Comparison of ENCODE assay signal across 12 cellular contexts in genomic region chr11:1834132-1834610, GRCh38. TPM values are rescaled to one million over a fixed set of nuclear protein-coding genes. Genes with fewer than 3 reads are reported as not detected.
DNase-seq lines count a peak whose midpoint lies in the region; ATAC-seq, FAIRE-seq and TF ChIP-seq lines count a peak whose summit lies in the region.
"Had no signal": no experiment of that assay in that cellular context is flagged by ENCODE, and none has a peak within 500 bp of the region (broad histone marks: within the 10 kb centered on the region; RNA-seq: fewer than 3 reads in every experiment).

No MANE protein-coding gene starts in this region.

- H3K9me3 ChIP-seq in A549 (no peaks in the 10 kb centered on the region), RWPE2 (ENCODE audit: severe bottlenecking) (no peaks in the 10 kb centered on the region), mesenchymal stem cell (ENCODE audit: control insufficient read depth, low read length) (no peaks in the 10 kb centered on the region)

- H3K18ac ChIP-seq in mesenchymal stem cell (ENCODE audit: low read depth in 1 of 2, low read length in 2 of 2): peak overlapping the region in 1 of 2 experiments; percentile 64

- H3K4me2 ChIP-seq in A549 (peak overlapping the region; percentile 49), mesenchymal stem cell (ENCODE audit: low read length, poor library complexity, severe bottlenecking) (no peak overlapping the region)

- no peaks in the 10 kb centered on the region for H3K36me3 ChIP-seq in RWPE2 (ENCODE audit: low read depth)
- no peaks in the 10 kb centered on the region for H3K36me3 ChIP-seq in mesenchymal stem cell (ENCODE audit: control insufficient read depth in 1 of 2, insufficient read depth in 2 of 2, low read depth in 1 of 2, low read length in 2 of 2)

- no peak overlapping the region for H3K23ac ChIP-seq in mesenchymal stem cell (ENCODE audit: low read length in 2 of 2)

- POLR2A ChIA-PET in A549 (lab: Yijun Ruan, JAX): interaction anchor here (0.9 to 3.2 kb wide), 3 partner anchors 70 to 140 kb away, joined by 3 to 39 read pairs (median 3); partner anchors contain the start of gene CTSD

- peak overlapping the region; percentile 58 to 89; a peak in 5 of 6 replicates for H3K27ac ChIP-seq in A549
- H3K27ac ChIP-seq in RWPE2 (ENCODE audit: poor library complexity, severe bottlenecking): peak overlapping the region; percentile 96
- no peak overlapping the region for H3K27ac ChIP-seq in mesenchymal stem cell (ENCODE audit: low read length, poor library complexity, severe bottlenecking)

- H3K4me1 ChIP-seq in A549 (peaks cover 51% of the 10 kb centered on the region), RWPE2 (ENCODE audit: insufficient read depth, poor library complexity, severe bottlenecking) (peaks cover 44% of the 10 kb centered on the region), mesenchymal stem cell (ENCODE audit: control insufficient read depth, insufficient read depth, low read depth, low read length) (peaks cover 63% of the 10 kb centered on the region)

- no peak for TF ChIP-seq CTCF in A549 (IDR thresholded peaks at IDR 0.05)
- no peak for TF ChIP-seq CTCF in RWPE2 (IDR thresholded peaks at IDR 0.05; ENCODE audit: poor library complexity, severe bottlenecking)

- CTCF ChIA-PET in A549 (lab: Yijun Ruan, JAX): interaction anchor here (0.7 to 13.7 kb wide), 31 partner anchors 14 to 358 kb away, joined by 3 to 605 read pairs (median 16); partner anchors contain the start of genes KRTAP5-6 and LSP1

- no peaks in the 10 kb centered on the region for H3K27me3 ChIP-seq in RWPE2 (ENCODE audit: insufficient read depth, poor library complexity, severe bottlenecking)
- peaks cover 0 to 33% of the 10 kb centered on the region in 2 experiments for H3K27me3 ChIP-seq in mesenchymal stem cell (ENCODE audit: control insufficient read depth in 1 of 2, insufficient read depth in 1 of 2, low read length in 2 of 2)

- no peak overlapping the region for H2BK5ac ChIP-seq in mesenchymal stem cell (ENCODE audit: low read depth, low read length, poor library complexity, severe bottlenecking)

- peak overlapping the region; percentile 38 for H2AK5ac ChIP-seq in mesenchymal stem cell (ENCODE audit: low read length, severe bottlenecking)

- no peak overlapping the region for H2BK120ac ChIP-seq in mesenchymal stem cell (ENCODE audit: low read depth, low read length)

- H2BK15ac ChIP-seq in mesenchymal stem cell (ENCODE audit: low read depth, poor library complexity, severe bottlenecking): no peak overlapping the region

- no peak overlapping the region for H4K91ac ChIP-seq in mesenchymal stem cell (ENCODE audit: low read length)

- no peak overlapping the region for H3K4ac ChIP-seq in mesenchymal stem cell (ENCODE audit: low read depth in 1 of 2, low read length in 2 of 2)

- peak overlapping the region in 1 of 2 experiments; percentile 31 for H3K14ac ChIP-seq in mesenchymal stem cell (ENCODE audit: low read length in 2 of 2)

- H3K4me3 ChIP-seq in A549 (no peak overlapping the region), RWPE2 (ENCODE audit: severe bottlenecking) (no peak overlapping the region), mesenchymal stem cell (ENCODE audit: insufficient read depth in 1 of 2, low read depth in 1 of 2, low read length in 2 of 2) (no peak overlapping the region)
- H3K4me3 ChIP-seq: K562 had no signal

- no peak for TF ChIP-seq POLR2A in A549 (IDR thresholded peaks at IDR 0.05; ENCODE audit: low read length)

- no peak for FAIRE-seq in A549 (lab: Jason Lieb, UNC)
- FAIRE-seq: K562 had no signal

- peak overlapping the region in 1 of 2 experiments; percentile 73 for H2BK12ac ChIP-seq in mesenchymal stem cell (ENCODE audit: low read length in 2 of 2)

- no peak overlapping the region for H2AFZ ChIP-seq in mesenchymal stem cell (ENCODE audit: low read depth, low read length)

- no peak for TF ChIP-seq EP300 in A549 (IDR thresholded peaks at IDR 0.05)

- no peak overlapping the region for H3K9ac ChIP-seq in mesenchymal stem cell (ENCODE audit: low read length)

- no peak for DNase-seq in A549 (ENCODE audit: low read depth in 1 of 2, low spot score in 1 of 2)
- DNase-seq in RWPE2 (ENCODE audit: low spot score): peak; percentile 98
- DNase-seq in mesenchymal stem cell: no peak
- DNase-seq in medulla oblongata (ENCODE audit: extremely low spot score): no peak
- DNase-seq: amygdala; effector memory CD8-positive, alpha-beta T cell; hypothalamus; NCI-H2081; substantia nigra had no signal

- peak overlapping the region; percentile 9 for H4K8ac ChIP-seq in mesenchymal stem cell (ENCODE audit: low read length)

- no peak for TF ChIP-seq RAD21 in A549 (conservative IDR thresholded peaks at IDR 0.05 in 1 of 2, IDR thresholded peaks at IDR 0.05 in 1 of 2)

- no peak for ATAC-seq in A549
- ATAC-seq in RWPE2 (ENCODE audit: low read depth): peak; percentile 83
- no peak for ATAC-seq in GM21717 (IDR thresholded peaks at IDR 0.05; ENCODE audit: unreplicated experiment)
- ATAC-seq in GM18868 (IDR thresholded peaks at IDR 0.05; ENCODE audit: unreplicated experiment): no peak
- ATAC-seq: effector memory CD8-positive, alpha-beta T cell; K562 had no signal

- H3K79me1 ChIP-seq in mesenchymal stem cell (replicated peaks; ENCODE audit: low read length, poor library complexity, severe bottlenecking): no peaks in the 10 kb centered on the region

- 20% methylated on average over 1 of the region's 13 CpGs for WGBS in A549 (ENCODE audit: missing lambda C conversion rate)
- 93% methylated on average over 12 of the region's 13 CpGs for whole genome bisulfite sequencing in mesenchymal stem cell

TF ChIP-seq in A549, 52 proteins besides CTCF, POLR2A, EP300 and RAD21:
- no peak for TF ChIP-seq ESRRA (IDR thresholded peaks at IDR 0.05; ENCODE audit: borderline replicate concordance, low read length)
- no peak for TF ChIP-seq FOSL2 (IDR thresholded peaks at IDR 0.05)
- TF ChIP-seq FOSL2 (CRISPR knock-in tag; IDR thresholded peaks at IDR 0.05): 0 out of 2 replicates have a peak, but pooled peaks have one; percentile 9

RNA-seq across cellular contexts. Expression of gene SYT8, which starts 0.6 kb away (rescaled TPM):
- polyA plus RNA-seq in A549 (2011; rRNA removed) (not detected in 2 replicates), A549 (2017; fragmentation: RNase III; extraction: RNeasy Plus Mini Kit Qiagen cat#74134 plus additional on column Dnase treatment) (0.21 to 0.25 TPM (median 0.22 TPM) in 3 replicates)
- 0.06 TPM in 1 of 2 replicates, not detected in the other for polyA plus RNA-seq in A549 (2012; cell fraction: cytosol; rRNA removed)
- 0.34 and 0.70 TPM in 2 replicates for polyA plus RNA-seq in A549 (2012; cell fraction: nucleus; rRNA removed)
- not detected in 2 replicates for polyA minus RNA-seq in A549 (2011; rRNA and poly(A)+ RNA removed)
- polyA plus RNA-seq in mesenchymal stem cell (2013, experiment 1 of 2): not detected
- not detected for polyA plus RNA-seq in mesenchymal stem cell (2013, experiment 2 of 2)
- polyA plus RNA-seq: K562 had no signal

RNA-seq across cellular contexts. Expression of gene TNNI2, which starts 4.6 kb away (rescaled TPM):
- polyA plus RNA-seq in A549 (2011; rRNA removed) (not detected in 2 replicates), A549 (2017; fragmentation: RNase III; extraction: RNeasy Plus Mini Kit Qiagen cat#74134 plus additional on column Dnase treatment) (not detected in 3 replicates)
- not detected in 2 replicates for polyA plus RNA-seq in A549 (2012; cell fraction: cytosol; rRNA removed)
- 0.31 TPM in 1 of 2 replicates, not detected in the other for polyA plus RNA-seq in A549 (2012; cell fraction: nucleus; rRNA removed)
- not detected in 2 replicates for polyA minus RNA-seq in A549 (2011; rRNA and poly(A)+ RNA removed)
- not detected for polyA plus RNA-seq in mesenchymal stem cell (2013, experiment 1 of 2)
- 0.07 TPM for polyA plus RNA-seq in mesenchymal stem cell (2013, experiment 2 of 2)
- polyA plus RNA-seq: K562 had no signal

RNA-seq across cellular contexts. Expression of gene LSP1, which starts 18.7 kb away (rescaled TPM):
- polyA plus RNA-seq in A549 (2011; rRNA removed) (0.42 and 0.67 TPM in 2 replicates), A549 (2017; fragmentation: RNase III; extraction: RNeasy Plus Mini Kit Qiagen cat#74134 plus additional on column Dnase treatment) (1.7 to 5.5 TPM (median 3.5 TPM) in 3 replicates)
- polyA plus RNA-seq in A549 (2012; cell fraction: cytosol; rRNA removed): 0.21 and 0.23 TPM in 2 replicates
- polyA plus RNA-seq in A549 (2012; cell fraction: nucleus; rRNA removed): 0.13 and 0.15 TPM in 2 replicates
- 2.8 TPM in 1 of 2 replicates, not detected in the other for polyA minus RNA-seq in A549 (2011; rRNA and poly(A)+ RNA removed)
- polyA plus RNA-seq in mesenchymal stem cell (2013, experiment 1 of 2): 1.3 TPM
- polyA plus RNA-seq in mesenchymal stem cell (2013, experiment 2 of 2): 1.3 TPM

RNA-seq across cellular contexts. Expression of gene PRR33, which starts 57.5 kb away (rescaled TPM):
- polyA plus RNA-seq in A549 (2011; rRNA removed): not detected in 2 replicates
- polyA plus RNA-seq in A549 (2012; cell fraction: cytosol; rRNA removed): not detected in 2 replicates
- 0.02 TPM in 1 of 2 replicates, not detected in the other for polyA plus RNA-seq in A549 (2012; cell fraction: nucleus; rRNA removed)
- polyA plus RNA-seq in A549 (2017; fragmentation: RNase III; extraction: RNeasy Plus Mini Kit Qiagen cat#74134 plus additional on column Dnase treatment): not detected in 3 replicates
- polyA minus RNA-seq in A549 (2011; rRNA and poly(A)+ RNA removed): not detected in 2 replicates
- polyA plus RNA-seq in mesenchymal stem cell (2013, experiment 1 of 2): not detected
- polyA plus RNA-seq in mesenchymal stem cell (2013, experiment 2 of 2): not detected
- polyA plus RNA-seq: K562 had no signal
